Comparison of ENCODE assay signal across 8 cellular contexts in genomic region chr2:240820607-240821428, GRCh38. TPM values are rescaled to one million over a fixed set of nuclear protein-coding genes. Genes with fewer than 3 reads are reported as not detected.
A peak's percentile ranks its signal among the peaks of the same experiment; 100 is the strongest.
DNase-seq lines count a peak whose midpoint lies in the region; ATAC-seq and TF ChIP-seq lines count a peak whose summit lies in the region.

No MANE protein-coding gene starts in this region.

- no peak for TF ChIP-seq CTCF in activated B cell treated with CpG ODN at 0.5 μM for 24 hours (IDR thresholded peaks at IDR 0.05)

- no peak for ATAC-seq in activated B cell treated with CpG ODN at 0.5 μM for 24 hours (ENCODE audit: low read depth)
- ATAC-seq in HG03280 (IDR thresholded peaks at IDR 0.05; ENCODE audit: unreplicated experiment), result no peak
- ATAC-seq in GM19035 (IDR thresholded peaks at IDR 0.05; ENCODE audit: unreplicated experiment), result no peak

- peak; percentile 34 for DNase-seq in activated naive CD4-positive, alpha-beta T cell treated with Interleukin-2 at 50 U/mL for 16 hours
- DNase-seq in activated naive CD4-positive, alpha-beta T cell (lab: John Stamatoyannopoulos, UW), result no peak
- DNase-seq in activated B cell treated with CpG ODN at 0.5 μM for 24 hours (no peak), hypothalamus (lab: John Stamatoyannopoulos, UW) (peak in 31 of 51 donors; percentile 33 to 81 (median 65)), hepatic stellate cell (ENCODE audit: low spot score) (no peak)
- peak; percentile 13 for DNase-seq in stimulated activated naive CD4-positive, alpha-beta T cell treated with Interleukin-2 at 50 U/mL for 16 hours (lab: John Stamatoyannopoulos, UW)

- CTCF ChIA-PET in activated B cell treated with CpG ODN at 0.5 μM for 24 hours (lab: Charles Lee), result no interaction called here

- H3K9me3 Mint-ChIP-seq in activated B cell treated with CpG ODN at 0.5 μM for 24 hours, result peaks cover 5% of the 10 kb centered on the region

- no peaks in the 10 kb centered on the region for H3K36me3 Mint-ChIP-seq in activated B cell treated with CpG ODN at 0.5 μM for 24 hours (ENCODE audit: low read depth)

- peaks cover 54% of the 10 kb centered on the region for H3K27me3 Mint-ChIP-seq in activated B cell treated with CpG ODN at 0.5 μM for 24 hours

- intact Hi-C loops in activated B cell treated with CpG ODN at 0.5 μM for 24 hours (cut with micrococcal nuclease), result no loop called here

- H3K27ac Mint-ChIP-seq in activated B cell treated with CpG ODN at 0.5 μM for 24 hours, result no peak overlapping the region

- H3K4me3 Mint-ChIP-seq in activated B cell treated with CpG ODN at 0.5 μM for 24 hours, result peak overlapping the region; percentile 32

- POLR2A ChIA-PET in activated B cell treated with CpG ODN at 0.5 μM for 24 hours (lab: Charles Lee), result no interaction called here

- peaks cover 5% of the 10 kb centered on the region for H3K4me1 Mint-ChIP-seq in activated B cell treated with CpG ODN at 0.5 μM for 24 hours

RNA-seq across cellular contexts. Expression of gene KIF1A, which starts 0.8 kb away (rescaled TPM):
- not detected in 2 replicates for total RNA-seq in activated B cell treated with CpG ODN at 0.5 μM for 24 hours

RNA-seq across cellular contexts. Expression of gene AGXT, which starts 47.8 kb away (rescaled TPM):
- not detected in 2 replicates for total RNA-seq in activated B cell treated with CpG ODN at 0.5 μM for 24 hours

Comparison
In these comparisons a context has a peak if more than half of its experiments do, and no peak if none do; other contexts are left out.
1. DNase-seq: peak in activated naive CD4-positive, alpha-beta T cell treated with Interleukin-2 at 50 U/mL for 16 hours (single experiment), hypothalamus (31 of 51) and stimulated activated naive CD4-positive, alpha-beta T cell treated with Interleukin-2 at 50 U/mL for 16 hours (single experiment); none in activated naive CD4-positive, alpha-beta T cell (0 of 4), activated B cell treated with CpG ODN at 0.5 μM for 24 hours (single experiment) and hepatic stellate cell (single experiment).